In the genomic region with DNA sequence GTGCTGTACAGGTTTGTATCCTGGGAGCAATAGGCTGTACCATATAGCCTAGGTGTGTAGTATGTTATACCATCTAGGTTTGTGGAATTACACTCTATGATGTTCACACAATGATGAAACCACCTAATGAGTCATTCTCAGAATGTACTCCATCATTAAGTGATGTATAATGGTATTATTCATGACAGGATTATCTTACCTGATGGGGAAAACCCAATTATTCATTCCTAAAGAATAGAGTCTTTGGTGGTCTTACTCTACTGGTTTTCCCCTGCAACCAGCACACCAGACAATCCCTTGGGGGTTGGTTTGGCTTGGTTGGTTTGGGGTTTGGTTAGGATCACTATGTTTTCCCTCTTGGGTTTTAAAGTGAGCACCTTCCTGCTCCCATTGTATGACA, we compare ENCODE assay signal across 12 cellular contexts. TPM values are rescaled to one million over a fixed set of nuclear protein-coding genes. Genes with fewer than 3 reads are reported as not detected.
DNase-seq lines count a peak whose midpoint lies in the region; ATAC-seq and TF ChIP-seq lines count a peak whose summit lies in the region.
"Had no signal": no experiment of that assay in that cellular context is flagged by ENCODE, and none has a peak within 500 bp of the region (broad histone marks: within the 10 kb centered on the region; RNA-seq: fewer than 3 reads in every experiment).

No MANE protein-coding gene starts in this region.

- H3K27ac ChIP-seq in ascending aorta: no peak overlapping the region
- no peak overlapping the region for H3K27ac ChIP-seq in A673 (ENCODE audit: low read depth, low read length, poor library complexity, severe bottlenecking)
- H3K27ac ChIP-seq: skin epidermis had no signal

- H3K9me3 ChIP-seq in ascending aorta: no peaks in the 10 kb centered on the region
- H3K9me3 ChIP-seq in A673 (ENCODE audit: low read depth, low read length, poor library complexity, severe bottlenecking): no peaks in the 10 kb centered on the region

- intact Hi-C loops in activated naive CD4-positive, alpha-beta T cell treated with anti-CD3 and anti-CD28 coated beads for 36 hours (cut with micrococcal nuclease): loop anchor here (1.0 to 10.0 kb wide), 4 partner anchors 12 to 759 kb away; a partner anchor contains a TSS
- intact Hi-C loops in ascending aorta (cut with DNase I) (no loop called here), A673 (cut with micrococcal nuclease; ENCODE audit: unreplicated experiment) (no loop called here)

- H3K36me3 Mint-ChIP-seq in activated naive CD4-positive, alpha-beta T cell treated with anti-CD3 and anti-CD28 coated beads for 36 hours (ENCODE audit: low read depth): no peaks in the 10 kb centered on the region
- H3K36me3 Mint-ChIP-seq in stimulated activated effector memory CD8-positive, alpha-beta T cell treated with anti-CD3 and anti-CD28 coated beads, Interleukin-12 subunit alpha, Interleukin-12 subunit beta, amount 100 ng/mL, for 72 hours: no peaks in the 10 kb centered on the region

- no peak overlapping the region for H3K4me3 Mint-ChIP-seq in activated naive CD4-positive, alpha-beta T cell treated with anti-CD3 and anti-CD28 coated beads for 36 hours
- H3K4me3 Mint-ChIP-seq in stimulated activated effector memory CD8-positive, alpha-beta T cell treated with anti-CD3 and anti-CD28 coated beads, Interleukin-12 subunit alpha, Interleukin-12 subunit beta, amount 100 ng/mL, for 72 hours: no peak overlapping the region
- H3K4me3 Mint-ChIP-seq: nephron had no signal

- H3K4me1 ChIP-seq in ascending aorta (no peaks in the 10 kb centered on the region), A673 (ENCODE audit: insufficient read depth, low read length, poor library complexity, severe bottlenecking) (no peaks in the 10 kb centered on the region)

- BruUV-seq in A673 (replicated peaks; lab: Mats Ljungman, UMichigan): no TSS peak

- TF ChIP-seq CTCF in ascending aorta (IDR thresholded peaks at IDR 0.05) (no peak), A673 (conservative IDR thresholded peaks at IDR 0.05; ENCODE audit: low read depth, low read length) (no peak)

- H3K9me3 Mint-ChIP-seq in activated naive CD4-positive, alpha-beta T cell treated with anti-CD3 and anti-CD28 coated beads for 36 hours: no peaks in the 10 kb centered on the region
- no peaks in the 10 kb centered on the region for H3K9me3 Mint-ChIP-seq in stimulated activated effector memory CD8-positive, alpha-beta T cell treated with anti-CD3 and anti-CD28 coated beads, Interleukin-12 subunit alpha, Interleukin-12 subunit beta, amount 100 ng/mL, for 72 hours
- H3K9me3 Mint-ChIP-seq: nephron had no signal

- ATAC-seq in HG02678 (IDR thresholded peaks at IDR 0.05; ENCODE audit: unreplicated experiment) (peak; percentile 65), HG03565 (IDR thresholded peaks at IDR 0.05; ENCODE audit: unreplicated experiment) (peak; percentile 72)
- ATAC-seq in stimulated activated effector memory CD8-positive, alpha-beta T cell treated with anti-CD3 and anti-CD28 coated beads, Interleukin-12 subunit alpha, Interleukin-12 subunit beta, amount 100 ng/mL, for 72 hours: peak; percentile 86

- no peaks in the 10 kb centered on the region for H3K36me3 ChIP-seq in ascending aorta
- H3K36me3 ChIP-seq in A673 (ENCODE audit: insufficient read depth, low read length, poor library complexity, severe bottlenecking): no peaks in the 10 kb centered on the region

- no peak overlapping the region for H3K4me3 ChIP-seq in ascending aorta
- H3K4me3 ChIP-seq in A673 (ENCODE audit: low read depth, low read length, poor library complexity, severe bottlenecking): no peak overlapping the region
- H3K4me3 ChIP-seq: skin epidermis had no signal

- peak; percentile 29 for DNase-seq in activated naive CD4-positive, alpha-beta T cell treated with anti-CD3 and anti-CD28 coated beads for 36 hours
- no peak for DNase-seq in activated naive CD4-positive, alpha-beta T cell (lab: John Stamatoyannopoulos, UW)
- no peak for DNase-seq in stimulated activated effector memory CD8-positive, alpha-beta T cell treated with anti-CD3 and anti-CD28 coated beads, Interleukin-12 subunit alpha, Interleukin-12 subunit beta, amount 100 ng/mL, for 72 hours (ENCODE audit: low spot score in 2 of 2)
- DNase-seq in globus pallidus (ENCODE audit: low spot score) (no peak), ascending aorta (ENCODE audit: low spot score in 2 of 2) (no peak), A673 (ENCODE audit: low spot score) (no peak)
- DNase-seq: activated effector memory CD4-positive, alpha-beta T cell treated with Interleukin-2 at 50 U/mL for 16 hours; NCI-H1417 treated with DMSO at 0.1 percent for 48 hours had no signal

- H3K27ac Mint-ChIP-seq in activated naive CD4-positive, alpha-beta T cell treated with anti-CD3 and anti-CD28 coated beads for 36 hours: no peak overlapping the region
- peak overlapping the region; percentile 51 for H3K27ac Mint-ChIP-seq in stimulated activated effector memory CD8-positive, alpha-beta T cell treated with anti-CD3 and anti-CD28 coated beads, Interleukin-12 subunit alpha, Interleukin-12 subunit beta, amount 100 ng/mL, for 72 hours
- H3K27ac Mint-ChIP-seq: nephron had no signal

- H3K27me3 Mint-ChIP-seq in activated naive CD4-positive, alpha-beta T cell treated with anti-CD3 and anti-CD28 coated beads for 36 hours (ENCODE audit: low read depth): peaks cover 34% of the 10 kb centered on the region

- CTCF ChIA-PET in activated naive CD4-positive, alpha-beta T cell treated with anti-CD3 and anti-CD28 coated beads for 36 hours (lab: Charles Lee): no interaction called here
- CTCF ChIA-PET in A673 (lab: Charles Lee): no interaction called here

- H3K27me3 ChIP-seq in ascending aorta: no peaks in the 10 kb centered on the region
- peaks cover 49% of the 10 kb centered on the region for H3K27me3 ChIP-seq in A673 (replicated peaks; ENCODE audit: insufficient read depth, low read depth, low read length, poor library complexity)

- peaks cover 17% of the 10 kb centered on the region for H3K4me1 Mint-ChIP-seq in activated naive CD4-positive, alpha-beta T cell treated with anti-CD3 and anti-CD28 coated beads for 36 hours (ENCODE audit: low read depth)
- H3K4me1 Mint-ChIP-seq in stimulated activated effector memory CD8-positive, alpha-beta T cell treated with anti-CD3 and anti-CD28 coated beads, Interleukin-12 subunit alpha, Interleukin-12 subunit beta, amount 100 ng/mL, for 72 hours: peaks cover 7% of the 10 kb centered on the region
- H3K4me1 Mint-ChIP-seq: nephron had no signal

- POLR2A ChIA-PET in A673 (lab: Charles Lee; ENCODE audit: low non-redundant PET): no interaction called here

RNA-seq across cellular contexts. Expression of a gene that starts 12.6 kb away (rescaled TPM):
- total RNA-seq in activated naive CD4-positive, alpha-beta T cell treated with anti-CD3 and anti-CD28 coated beads for 36 hours: not detected
- total RNA-seq in ascending aorta (not detected), A673 (2021) (not detected in 2 replicates)

RNA-seq across cellular contexts. Expression of a gene that starts 51.8 kb away (rescaled TPM):
- not detected for total RNA-seq in activated naive CD4-positive, alpha-beta T cell treated with anti-CD3 and anti-CD28 coated beads for 36 hours
- not detected for total RNA-seq in ascending aorta
- not detected in 2 replicates for total RNA-seq in A673 (2021)
